8 cellular contexts compared by ENCODE assay signal in genomic region chr3:169966086-169966950, GRCh38. TPM values are rescaled to one million over a fixed set of nuclear protein-coding genes. Genes with fewer than 3 reads are reported as not detected.
DNase-seq lines count a peak whose midpoint lies in the region; TF ChIP-seq lines count a peak whose summit lies in the region.

A gene with protein sequence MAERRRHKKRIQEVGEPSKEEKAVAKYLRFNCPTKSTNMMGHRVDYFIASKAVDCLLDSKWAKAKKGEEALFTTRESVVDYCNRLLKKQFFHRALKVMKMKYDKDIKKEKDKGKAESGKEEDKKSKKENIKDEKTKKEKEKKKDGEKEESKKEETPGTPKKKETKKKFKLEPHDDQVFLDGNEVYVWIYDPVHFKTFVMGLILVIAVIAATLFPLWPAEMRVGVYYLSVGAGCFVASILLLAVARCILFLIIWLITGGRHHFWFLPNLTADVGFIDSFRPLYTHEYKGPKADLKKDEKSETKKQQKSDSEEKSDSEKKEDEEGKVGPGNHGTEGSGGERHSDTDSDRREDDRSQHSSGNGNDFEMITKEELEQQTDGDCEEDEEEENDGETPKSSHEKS (plus strand): TSS chr3:169966807. CDS start chr3:169966823, 16 bp downstream.

- peak within 1 kb of the TSS; percentile 99 for H3K27ac Mint-ChIP-seq in activated T-helper 2 cell treated with anti-CD3 and anti-CD28 coated beads, Interferon-gamma antibody, Interleukin-2, Interleukin-4, amounts not matched to agents 10 μg/mL and 5 μg/mL and 100 μg/mL, durations not matched to agents 14 hours and 24 hours and 36 hours
- peak within 1 kb of the TSS; percentile 97 to 99 (median 99) for H3K27ac Mint-ChIP-seq in nephron
- peak within 1 kb of the TSS; percentile 94 for H3K27ac Mint-ChIP-seq in stimulated activated naive CD8-positive, alpha-beta T cell treated with anti-CD3 and anti-CD28 coated beads, Interleukin-15, Interleukin-2, amounts not matched to agents 100 ng/mL and 50 ng/mL, for 24 hours

- peak within 1 kb of the TSS; percentile 91 for H3K4me3 Mint-ChIP-seq in activated T-helper 2 cell treated with anti-CD3 and anti-CD28 coated beads, Interferon-gamma antibody, Interleukin-2, Interleukin-4, amounts not matched to agents 10 μg/mL and 5 μg/mL and 100 μg/mL, durations not matched to agents 14 hours and 24 hours and 36 hours (ENCODE audit: low read depth)
- peak within 1 kb of the TSS; percentile 90 to 99 (median 92) for H3K4me3 Mint-ChIP-seq in nephron
- H3K4me3 Mint-ChIP-seq in stimulated activated naive CD8-positive, alpha-beta T cell treated with anti-CD3 and anti-CD28 coated beads, Interleukin-15, Interleukin-2, amounts not matched to agents 100 ng/mL and 50 ng/mL, for 24 hours, result peak within 1 kb of the TSS; percentile 87

- peaks cover 41% of the 10 kb centered on the region for H3K4me1 Mint-ChIP-seq in activated T-helper 2 cell treated with anti-CD3 and anti-CD28 coated beads, Interferon-gamma antibody, Interleukin-2, Interleukin-4, amounts not matched to agents 10 μg/mL and 5 μg/mL and 100 μg/mL, durations not matched to agents 14 hours and 24 hours and 36 hours (ENCODE audit: low read depth)
- H3K4me1 Mint-ChIP-seq in nephron, result peaks cover 25% of the 10 kb centered on the region
- H3K4me1 Mint-ChIP-seq in stimulated activated naive CD8-positive, alpha-beta T cell treated with anti-CD3 and anti-CD28 coated beads, Interleukin-15, Interleukin-2, amounts not matched to agents 100 ng/mL and 50 ng/mL, for 24 hours (ENCODE audit: low read depth), result peaks cover 58% of the 10 kb centered on the region

- peaks cover 9% of the 10 kb centered on the region for H3K9me3 Mint-ChIP-seq in activated T-helper 2 cell treated with anti-CD3 and anti-CD28 coated beads, Interferon-gamma antibody, Interleukin-2, Interleukin-4, amounts not matched to agents 10 μg/mL and 5 μg/mL and 100 μg/mL, durations not matched to agents 14 hours and 24 hours and 36 hours
- peaks cover 7% of the 10 kb centered on the region for H3K9me3 Mint-ChIP-seq in nephron
- H3K9me3 Mint-ChIP-seq in stimulated activated naive CD8-positive, alpha-beta T cell treated with anti-CD3 and anti-CD28 coated beads, Interleukin-15, Interleukin-2, amounts not matched to agents 100 ng/mL and 50 ng/mL, for 24 hours, result no peaks in the 10 kb centered on the region

- TF ChIP-seq CTCF in LNCaP clone FGC (IDR thresholded peaks at IDR 0.05; ENCODE audit: control insufficient read depth, extremely low read depth, insufficient read depth), result peak; percentile 61
- TF ChIP-seq CTCF in RWPE1 (conservative IDR thresholded peaks at IDR 0.05; ENCODE audit: low read depth), result peak; percentile 23; the same call in 1 of the 2 replicates
- TF ChIP-seq CTCF in fibroblast of pulmonary artery (IDR thresholded peaks at IDR 0.05; ENCODE audit: low read length, missing control alignments), result peak; percentile 34
- TF ChIP-seq CTCF in nephron (IDR thresholded peaks at IDR 0.05; ENCODE audit: unreplicated experiment in 3 of 3), result peak; percentile 25 to 47 (median 42)

- intact Hi-C loops in activated T-helper 2 cell treated with anti-CD3 and anti-CD28 coated beads, Interferon-gamma antibody, Interleukin-2, Interleukin-4, amounts not matched to agents 10 μg/mL and 5 μg/mL and 100 μg/mL, durations not matched to agents 14 hours and 24 hours and 36 hours (cut with micrococcal nuclease), result loop anchor here (1.0 to 5.0 kb wide), 8 partner anchors 21 to 391 kb away; partner anchors contain the start of genes GPR160, LRRC34, LRRIQ4 and PRKCI

- POLR2A ChIA-PET in RWPE1 (lab: Yijun Ruan, JAX; ENCODE audit: low non-redundant PET), result interaction anchor here (0.6 to 1.6 kb wide), 2 partner anchors 17 to 197 kb away, joined by 3 to 6 read pairs; partner anchors contain the start of gene ACTRT3

- peak within 1 kb of the TSS; percentile 82 for H3K27ac ChIP-seq in RWPE1

- peaks cover 5% of the 10 kb centered on the region for H3K27me3 Mint-ChIP-seq in activated T-helper 2 cell treated with anti-CD3 and anti-CD28 coated beads, Interferon-gamma antibody, Interleukin-2, Interleukin-4, amounts not matched to agents 10 μg/mL and 5 μg/mL and 100 μg/mL, durations not matched to agents 14 hours and 24 hours and 36 hours (ENCODE audit: low read depth)
- no peaks in the 10 kb centered on the region for H3K27me3 Mint-ChIP-seq in nephron (ENCODE audit: low read depth)
- no peaks in the 10 kb centered on the region for H3K27me3 Mint-ChIP-seq in stimulated activated naive CD8-positive, alpha-beta T cell treated with anti-CD3 and anti-CD28 coated beads, Interleukin-15, Interleukin-2, amounts not matched to agents 100 ng/mL and 50 ng/mL, for 24 hours

- CTCF ChIA-PET in RWPE1 (lab: Yijun Ruan, JAX), result interaction anchor here (0.5 to 0.6 kb wide), 2 partner anchors 32 to 207 kb away, joined by 3 read pairs; no protein-coding TSS in a partner anchor

- H3K36me3 Mint-ChIP-seq in activated T-helper 2 cell treated with anti-CD3 and anti-CD28 coated beads, Interferon-gamma antibody, Interleukin-2, Interleukin-4, amounts not matched to agents 10 μg/mL and 5 μg/mL and 100 μg/mL, durations not matched to agents 14 hours and 24 hours and 36 hours (ENCODE audit: low read depth), result peaks cover 17% of the 10 kb centered on the region
- peaks cover 3% of the 10 kb centered on the region for H3K36me3 Mint-ChIP-seq in nephron (ENCODE audit: low read depth)
- H3K36me3 Mint-ChIP-seq in stimulated activated naive CD8-positive, alpha-beta T cell treated with anti-CD3 and anti-CD28 coated beads, Interleukin-15, Interleukin-2, amounts not matched to agents 100 ng/mL and 50 ng/mL, for 24 hours (ENCODE audit: low read depth), result peaks cover 16% of the 10 kb centered on the region

- DNase-seq in ELF-1 (ENCODE audit: low read depth, low spot score) (peak; percentile 96), H4 (ENCODE audit: low spot score) (peak; percentile 87), LNCaP clone FGC (ENCODE audit: low read depth) (peak; percentile 73), RWPE1 (ENCODE audit: low spot score) (peak; percentile 92), fibroblast of pulmonary artery (ENCODE audit: low read depth) (peak; percentile 93)
- DNase-seq in activated T-helper 2 cell treated with anti-CD3 and anti-CD28 coated beads, Interferon-gamma antibody, Interleukin-2, Interleukin-4, amounts not matched to agents 10 μg/mL and 5 μg/mL and 100 μg/mL, durations not matched to agents 14 hours and 24 hours and 36 hours (ENCODE audit: low spot score), result peak; percentile 88

- H3K4me3 ChIP-seq in LNCaP clone FGC (ENCODE audit: low read depth, low read length), result peak within 1 kb of the TSS; percentile 80
- H3K4me3 ChIP-seq in fibroblast of pulmonary artery (replicated peaks; ENCODE audit: low read depth, low read length), result peak within 1 kb of the TSS; percentile 83

RNA-seq across cellular contexts. Expression of the gene that starts here (rescaled TPM):
- 15.2 and 25.7 TPM in 2 replicates for total RNA-seq in H4 (2014; rRNA removed; shearing (Covaris generic))
- 74.2 and 78.4 TPM in 2 replicates for total RNA-seq in activated T-helper 2 cell treated with anti-CD3 and anti-CD28 coated beads, Interferon-gamma antibody, Interleukin-2, Interleukin-4, amounts not matched to agents 10 μg/mL and 5 μg/mL and 100 μg/mL, durations not matched to agents 14 hours and 24 hours and 36 hours

Comparison
In these comparisons a context has a peak if more than half of its experiments do, and no peak if none do; other contexts are left out.
1. Peak in every context shown above with its lines: DNase-seq, H3K4me3 ChIP-seq and H3K27ac ChIP-seq.